In the genomic region with DNA sequence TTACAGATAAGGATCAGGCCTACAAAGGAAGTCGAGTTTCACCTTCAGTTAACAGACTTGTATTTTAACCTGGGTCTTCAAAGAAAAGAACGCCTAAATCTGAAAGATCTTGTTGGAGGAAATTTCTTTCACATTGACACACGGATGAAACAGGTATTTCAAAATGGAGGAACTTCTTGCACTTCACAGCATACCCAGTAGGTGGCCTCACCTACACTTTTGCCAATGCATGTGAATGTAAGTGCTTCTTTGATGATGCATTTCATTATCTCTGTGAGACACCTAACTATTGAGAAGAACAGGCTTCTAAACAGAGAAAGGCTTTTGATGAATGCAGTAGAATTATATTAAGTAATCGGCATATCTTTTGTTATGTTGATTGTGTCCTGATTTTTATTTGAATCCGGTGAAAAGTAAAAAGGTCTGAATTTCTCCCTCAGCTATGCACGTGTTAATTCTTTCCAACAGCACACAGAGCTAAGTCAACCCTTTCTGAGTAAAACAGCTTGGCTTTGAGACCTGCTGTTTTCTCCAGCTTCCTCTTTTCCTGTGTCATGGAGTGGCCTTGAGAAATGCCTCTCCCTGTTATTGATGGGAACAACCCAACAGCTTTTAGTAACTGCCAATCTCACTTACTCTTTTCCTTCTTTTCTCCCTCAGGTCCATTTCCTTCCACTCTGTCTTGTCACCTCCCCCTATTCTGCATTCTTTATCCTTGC, we compare ENCODE assay signal across 9 cellular contexts.
DNase-seq lines count a peak whose midpoint lies in the region; ATAC-seq and TF ChIP-seq lines count a peak whose summit lies in the region.
"Had no signal": no experiment of that assay in that cellular context is flagged by ENCODE, and none has a peak within 500 bp of the region (broad histone marks: within the 10 kb centered on the region; RNA-seq: fewer than 3 reads in every experiment).

No MANE protein-coding gene starts in this region.

- TF ChIP-seq CTCF in DND-41 (IDR thresholded peaks at IDR 0.05; ENCODE audit: borderline replicate concordance, extremely low read depth, low read length, poor library complexity, severe bottlenecking) (peak; percentile 64), nephron progenitor cell (IDR thresholded peaks at IDR 0.05) (peak; percentile 73)

- no peaks in the 10 kb centered on the region for H3K27me3 Mint-ChIP-seq in nephron progenitor cell (ENCODE audit: low read depth, poor library complexity)
- H3K27me3 Mint-ChIP-seq: activated naive CD8-positive, alpha-beta T cell had no signal

- no peak overlapping the region for H3K4me3 Mint-ChIP-seq in nephron progenitor cell
- H3K4me3 Mint-ChIP-seq: activated naive CD8-positive, alpha-beta T cell had no signal

- peaks cover 9% of the 10 kb centered on the region for H3K4me1 Mint-ChIP-seq in nephron progenitor cell

- ATAC-seq in DND-41 (ENCODE audit: insufficient read depth, low read depth) (peak; percentile 52; the same call in 1 of the 3 replicates), GM18909 (IDR thresholded peaks at IDR 0.05; ENCODE audit: poor library complexity, unreplicated experiment) (peak; percentile 95), HG03060 (IDR thresholded peaks at IDR 0.05; ENCODE audit: low read depth, unreplicated experiment) (peak; percentile 96)

- H4K20me1 ChIP-seq in DND-41 (ENCODE audit: insufficient read depth, low read length): no peaks in the 10 kb centered on the region

- peak overlapping the region; percentile 12 for H3K27ac Mint-ChIP-seq in nephron progenitor cell
- H3K27ac Mint-ChIP-seq: activated naive CD8-positive, alpha-beta T cell had no signal

- no peak overlapping the region for H3K9ac ChIP-seq in DND-41 (ENCODE audit: low read depth, low read length)

- peaks cover 11% of the 10 kb centered on the region for H3K9me3 Mint-ChIP-seq in nephron progenitor cell

- no peak overlapping the region for H3K4me2 ChIP-seq in DND-41 (ENCODE audit: insufficient read depth, low read length)

- DNase-seq in DND-41 (peak; percentile 29), NCI-H2227 treated with DMSO at 0.1 percent for 48 hours (lab: John Stamatoyannopoulos, UW) (peak; percentile 59), cerebellum (ENCODE audit: low spot score) (peak; percentile 22), nephron progenitor cell (peak; percentile 49), OCI-M2 (lab: John Stamatoyannopoulos, UW; ENCODE audit: unreplicated experiment) (no peak), NCI-H1694 (lab: John Stamatoyannopoulos, UW) (no peak)

- H3K36me3 Mint-ChIP-seq in nephron progenitor cell (ENCODE audit: low read depth): peaks cover 5% of the 10 kb centered on the region
- H3K36me3 Mint-ChIP-seq: activated naive CD8-positive, alpha-beta T cell had no signal

- H3K27ac ChIP-seq in DND-41 (ENCODE audit: low read length): no peak overlapping the region

- peak overlapping the region; percentile 10; the same call in 1 of the 2 replicates for H2AFZ ChIP-seq in DND-41 (ENCODE audit: low read depth, low read length)

- no peaks in the 10 kb centered on the region for H3K4me1 ChIP-seq in DND-41 (ENCODE audit: insufficient read depth, low read length)

- no peak overlapping the region for H3K4me3 ChIP-seq in DND-41 (ENCODE audit: low read depth in 1 of 2, low read length in 2 of 2)

- no peaks in the 10 kb centered on the region for H3K27me3 ChIP-seq in DND-41 (ENCODE audit: insufficient read depth, low read length, poor library complexity)

- no peaks in the 10 kb centered on the region for H3K36me3 ChIP-seq in DND-41 (ENCODE audit: insufficient read depth, low read length)

- no peaks in the 10 kb centered on the region for H3K79me2 ChIP-seq in DND-41 (ENCODE audit: insufficient read depth, low read length)

- H3K9me3 ChIP-seq in DND-41 (ENCODE audit: insufficient read depth, low read length, severe bottlenecking): no peaks in the 10 kb centered on the region

Comparison
In these comparisons a context has a peak if more than half of its experiments do, and no peak if none do; other contexts are left out.
1. DNase-seq: peak in DND-41 (single experiment), NCI-H2227 treated with DMSO at 0.1 percent for 48 hours (single experiment), cerebellum (single experiment) and nephron progenitor cell (single experiment); none in OCI-M2 (single experiment) and NCI-H1694 (single experiment).
2. Peak in every context shown above with its lines, with median percentiles within 50 percentile points of each other: ATAC-seq.